16 cellular contexts compared by ENCODE assay signal in the genomic region with DNA sequence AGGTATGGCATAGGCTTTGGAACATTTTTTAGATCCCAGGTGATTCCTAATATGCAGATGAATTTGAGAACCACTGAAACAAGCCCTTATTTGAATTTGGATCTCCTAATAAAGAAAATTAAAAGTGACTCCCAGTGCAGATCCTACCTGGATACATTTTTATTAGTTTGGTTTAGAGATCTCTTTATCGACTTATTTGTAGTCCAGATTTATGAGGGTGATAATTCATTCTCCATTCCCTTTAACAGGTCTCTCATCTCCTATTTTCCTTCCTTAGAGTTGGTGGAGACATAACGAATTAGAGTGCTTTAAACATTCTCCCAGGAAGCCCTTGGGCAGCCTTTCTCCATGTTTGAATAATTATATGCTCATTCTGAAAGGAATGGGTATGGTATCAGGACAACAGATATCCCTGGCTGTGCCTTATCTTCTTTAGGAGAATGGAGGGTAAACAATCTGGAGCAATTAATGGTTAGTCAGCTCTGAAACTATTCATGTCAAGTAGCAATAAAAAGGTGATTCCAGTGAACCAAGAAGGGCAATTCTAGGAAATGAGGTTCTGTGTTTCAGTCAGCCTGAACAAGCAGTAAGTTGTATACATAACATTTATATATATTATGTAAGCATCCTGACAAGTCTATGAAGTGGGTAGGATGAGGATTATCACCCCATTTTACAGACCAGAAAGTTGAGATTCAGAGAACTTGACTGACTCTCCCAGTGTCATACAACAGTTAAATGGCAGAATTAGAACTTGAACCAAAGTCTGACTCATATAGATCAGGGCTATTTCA. TPM values are rescaled to one million over a fixed set of nuclear protein-coding genes. Genes with fewer than 3 reads are reported as not detected.
DNase-seq lines count a peak whose midpoint lies in the region; ATAC-seq and TF ChIP-seq lines count a peak whose summit lies in the region.
"Had no signal": no experiment of that assay in that cellular context is flagged by ENCODE, and none has a peak within 500 bp of the region (broad histone marks: within the 10 kb centered on the region; RNA-seq: fewer than 3 reads in every experiment).

No MANE protein-coding gene starts in this region.

- TF ChIP-seq CTCF in fibroblast of villous mesenchyme (IDR thresholded peaks at IDR 0.05; ENCODE audit: insufficient read depth, low read depth, low read length): no peak

- no peak for ATAC-seq in HG03342 (IDR thresholded peaks at IDR 0.05; ENCODE audit: unreplicated experiment)
- ATAC-seq: activated CD4-positive, alpha-beta T cell treated with anti-CD3 and anti-CD28 coated beads for 36 hours; GM23338 had no signal

- DNase-seq in A172 (ENCODE audit: low spot score): peak; percentile 7
- peak; percentile 27 for DNase-seq in H4 (ENCODE audit: low spot score)
- peak; percentile 20 for DNase-seq in NCI-H748 treated with DMSO at 0.1 percent for 48 hours (lab: John Stamatoyannopoulos, UW)
- DNase-seq in fibroblast of villous mesenchyme (ENCODE audit: low read depth): peak; percentile 72
- no peak for DNase-seq in NCI-H1436 treated with DMSO at 0.1 percent for 48 hours (lab: John Stamatoyannopoulos, UW)
- no peak for DNase-seq in activated gamma-delta T cell treated with Interleukin-2 at 50 U/mL for 16 hours
- no peak for DNase-seq in SW480 (ENCODE audit: low spot score)
- DNase-seq: activated CD4-positive, alpha-beta T cell treated with anti-CD3 and anti-CD28 coated beads for 36 hours; Calu3; midbrain; NCI-H226; stimulated activated CD4-positive, alpha-beta T cell treated with anti-CD3 and anti-CD28 coated beads, Interleukin-4, amount 100 ng/mL, for 4 hours; T-helper 2 cell had no signal

- no peak overlapping the region for H3K4me3 ChIP-seq in fibroblast of villous mesenchyme (ENCODE audit: low read depth, low read length)
- H3K4me3 ChIP-seq: GM23338, tibial nerve had no signal

RNA-seq across cellular contexts. Expression of gene RCE1, which starts 53.9 kb away (rescaled TPM):
- total RNA-seq in A172 (2014; rRNA removed; shearing (Covaris generic)): 26.7 and 27.2 TPM in 2 replicates
- 23.5 and 27.5 TPM in 2 replicates for total RNA-seq in H4 (2014; rRNA removed; shearing (Covaris generic))
- 11.7 and 16.8 TPM in 2 replicates for total RNA-seq in fibroblast of villous mesenchyme

Comparison
In these comparisons a context has a peak if more than half of its experiments do, and no peak if none do; other contexts are left out.
1. DNase-seq: peak in A172 (single experiment), H4 (single experiment), NCI-H748 treated with DMSO at 0.1 percent for 48 hours (single experiment) and fibroblast of villous mesenchyme (single experiment); none in NCI-H1436 treated with DMSO at 0.1 percent for 48 hours (single experiment), activated gamma-delta T cell treated with Interleukin-2 at 50 U/mL for 16 hours (single experiment) and SW480 (single experiment).